ENCODE assay signal across 22 cellular contexts in genomic region chr16:27350006-27350405, GRCh38. TPM values are rescaled to one million over a fixed set of nuclear protein-coding genes. Genes with fewer than 3 reads are reported as not detected.
DNase-seq lines count a peak whose midpoint lies in the region; ATAC-seq and TF ChIP-seq lines count a peak whose summit lies in the region.
"Had no signal": no experiment of that assay in that cellular context is flagged by ENCODE, and none has a peak within 500 bp of the region (broad histone marks: within the 10 kb centered on the region; RNA-seq: fewer than 3 reads in every experiment).

No MANE protein-coding gene starts in this region.

- TF ChIP-seq CTCF in right lobe of liver (IDR thresholded peaks at IDR 0.05), result no peak

- H3K27ac Mint-ChIP-seq in stimulated activated naive CD8-positive, alpha-beta T cell treated with anti-CD3 and anti-CD28 coated beads, Interleukin-15, Interleukin-2, amounts not matched to agents 100 ng/mL and 50 ng/mL, for 24 hours, result peak overlapping the region; percentile 83
- peak overlapping the region; percentile 16 for H3K27ac Mint-ChIP-seq in activated T-helper 1 cell treated with anti-CD3 and anti-CD28 coated beads, Interleukin-12 subunit alpha, Interleukin-12 subunit beta, Interleukin-2, Interleukin-4 antibody, amounts not matched to agents 30 ng/mL and 10 ng/mL and 1 ng/mL, durations not matched to agents 14 hours and 24 hours and 36 hours
- H3K27ac Mint-ChIP-seq in naive B cell, result peak overlapping the region in 5 of 6 donors; percentile 65 to 96 (median 89)

- no peak overlapping the region for H3K4me3 Mint-ChIP-seq in stimulated activated naive CD8-positive, alpha-beta T cell treated with anti-CD3 and anti-CD28 coated beads, Interleukin-15, Interleukin-2, amounts not matched to agents 100 ng/mL and 50 ng/mL, for 24 hours
- no peak overlapping the region for H3K4me3 Mint-ChIP-seq in activated T-helper 1 cell treated with anti-CD3 and anti-CD28 coated beads, Interleukin-12 subunit alpha, Interleukin-12 subunit beta, Interleukin-2, Interleukin-4 antibody, amounts not matched to agents 30 ng/mL and 10 ng/mL and 1 ng/mL, durations not matched to agents 14 hours and 24 hours and 36 hours
- no peak overlapping the region for H3K4me3 Mint-ChIP-seq in naive B cell

- no peak overlapping the region for H3K27ac ChIP-seq in right lobe of liver
- H3K27ac ChIP-seq in right cardiac atrium (ENCODE audit: low read length), result no peak overlapping the region
- H3K27ac ChIP-seq: dorsolateral prefrontal cortex, hepatocyte, lower lobe of right lung, tibial artery had no signal

- H3K36me3 Mint-ChIP-seq in stimulated activated naive CD8-positive, alpha-beta T cell treated with anti-CD3 and anti-CD28 coated beads, Interleukin-15, Interleukin-2, amounts not matched to agents 100 ng/mL and 50 ng/mL, for 24 hours (ENCODE audit: low read depth), result peaks cover 87% of the 10 kb centered on the region
- peaks cover 80% of the 10 kb centered on the region for H3K36me3 Mint-ChIP-seq in activated T-helper 1 cell treated with anti-CD3 and anti-CD28 coated beads, Interleukin-12 subunit alpha, Interleukin-12 subunit beta, Interleukin-2, Interleukin-4 antibody, amounts not matched to agents 30 ng/mL and 10 ng/mL and 1 ng/mL, durations not matched to agents 14 hours and 24 hours and 36 hours (ENCODE audit: low read depth)
- H3K36me3 Mint-ChIP-seq in naive B cell, result peaks cover 27 to 46% of the 10 kb centered on the region in 2 donors

- peaks cover 33 to 95% (median 64%) of the 10 kb centered on the region in 4 donors for H3K36me3 ChIP-seq in right lobe of liver

- no peaks in the 10 kb centered on the region for H3K27me3 Mint-ChIP-seq in stimulated activated naive CD8-positive, alpha-beta T cell treated with anti-CD3 and anti-CD28 coated beads, Interleukin-15, Interleukin-2, amounts not matched to agents 100 ng/mL and 50 ng/mL, for 24 hours
- no peaks in the 10 kb centered on the region for H3K27me3 Mint-ChIP-seq in activated T-helper 1 cell treated with anti-CD3 and anti-CD28 coated beads, Interleukin-12 subunit alpha, Interleukin-12 subunit beta, Interleukin-2, Interleukin-4 antibody, amounts not matched to agents 30 ng/mL and 10 ng/mL and 1 ng/mL, durations not matched to agents 14 hours and 24 hours and 36 hours (ENCODE audit: insufficient read depth)
- H3K27me3 Mint-ChIP-seq in naive B cell, result no peaks in the 10 kb centered on the region

- H3K9me3 Mint-ChIP-seq in stimulated activated naive CD8-positive, alpha-beta T cell treated with anti-CD3 and anti-CD28 coated beads, Interleukin-15, Interleukin-2, amounts not matched to agents 100 ng/mL and 50 ng/mL, for 24 hours, result no peaks in the 10 kb centered on the region
- no peaks in the 10 kb centered on the region for H3K9me3 Mint-ChIP-seq in activated T-helper 1 cell treated with anti-CD3 and anti-CD28 coated beads, Interleukin-12 subunit alpha, Interleukin-12 subunit beta, Interleukin-2, Interleukin-4 antibody, amounts not matched to agents 30 ng/mL and 10 ng/mL and 1 ng/mL, durations not matched to agents 14 hours and 24 hours and 36 hours
- peaks cover 0 to 2% (median 0%) of the 10 kb centered on the region in 7 donors for H3K9me3 Mint-ChIP-seq in naive B cell

- TF ChIP-seq POLR2A in right lobe of liver (IDR thresholded peaks at IDR 0.05), result no peak

- peaks cover 25% of the 10 kb centered on the region for H3K4me1 Mint-ChIP-seq in stimulated activated naive CD8-positive, alpha-beta T cell treated with anti-CD3 and anti-CD28 coated beads, Interleukin-15, Interleukin-2, amounts not matched to agents 100 ng/mL and 50 ng/mL, for 24 hours (ENCODE audit: low read depth)
- H3K4me1 Mint-ChIP-seq in activated T-helper 1 cell treated with anti-CD3 and anti-CD28 coated beads, Interleukin-12 subunit alpha, Interleukin-12 subunit beta, Interleukin-2, Interleukin-4 antibody, amounts not matched to agents 30 ng/mL and 10 ng/mL and 1 ng/mL, durations not matched to agents 14 hours and 24 hours and 36 hours (ENCODE audit: low read depth), result peaks cover 26% of the 10 kb centered on the region
- peaks cover 17 to 44% (median 40%) of the 10 kb centered on the region in 3 donors for H3K4me1 Mint-ChIP-seq in naive B cell

- WGBS in right lobe of liver (ENCODE audit: insufficient coverage, low coverage, low lambda C conversion rate, missing lambda C conversion rate), result 76% methylated on average over 3 of the region's 3 CpGs
- 78% methylated on average over 3 of the region's 3 CpGs for WGBS in right cardiac atrium

- H3K4me1 ChIP-seq in right lobe of liver, result no peaks in the 10 kb centered on the region
- no peaks in the 10 kb centered on the region for H3K4me1 ChIP-seq in right cardiac atrium (ENCODE audit: control insufficient read depth, insufficient read depth, low read length)

- H3K4me3 ChIP-seq in right lobe of liver, result no peak overlapping the region
- no peak overlapping the region for H3K4me3 ChIP-seq in right cardiac atrium (ENCODE audit: low read length)
- H3K4me3 ChIP-seq: dorsolateral prefrontal cortex, hepatocyte, K562, lower lobe of right lung, tibial artery had no signal

- H3K27me3 ChIP-seq in right lobe of liver, result no peaks in the 10 kb centered on the region
- H3K27me3 ChIP-seq in right cardiac atrium (ENCODE audit: control insufficient read depth, insufficient read depth), result no peaks in the 10 kb centered on the region
- H3K27me3 ChIP-seq: dorsolateral prefrontal cortex, hepatocyte, tibial artery had no signal

- H3K9me3 ChIP-seq in right lobe of liver, result no peaks in the 10 kb centered on the region
- no peaks in the 10 kb centered on the region for H3K9me3 ChIP-seq in right cardiac atrium (ENCODE audit: control insufficient read depth, low read length)
- H3K9me3 ChIP-seq: lower lobe of right lung, tibial artery had no signal

- intact Hi-C loops in activated T-helper 1 cell treated with anti-CD3 and anti-CD28 coated beads, Interleukin-12 subunit alpha, Interleukin-12 subunit beta, Interleukin-2, Interleukin-4 antibody, amounts not matched to agents 30 ng/mL and 10 ng/mL and 1 ng/mL, durations not matched to agents 14 hours and 24 hours and 36 hours (cut with micrococcal nuclease), result no loop called here
- intact Hi-C loops in right lobe of liver (cut with DNase I) (no loop called here), right cardiac atrium (cut with DNase I) (no loop called here)

- no peak for DNase-seq in stimulated activated naive CD8-positive, alpha-beta T cell treated with anti-CD3 and anti-CD28 coated beads, Interleukin-15, Interleukin-2, amounts not matched to agents 100 U/mL and 50 U/mL, for 24 hours
- no peak for DNase-seq in activated T-helper 1 cell treated with anti-CD3 and anti-CD28 coated beads, Interleukin-12 subunit alpha, Interleukin-12 subunit beta, Interleukin-2, Interleukin-4 antibody, amounts not matched to agents 30 ng/mL and 10 ng/mL and 1 ng/mL, durations not matched to agents 14 hours and 24 hours and 36 hours (ENCODE audit: low spot score)
- DNase-seq in naive B cell, result no peak
- no peak for DNase-seq in right lobe of liver
- no peak for DNase-seq in right cardiac atrium
- DNase-seq: activated CD4-positive, alpha-beta T cell treated with anti-CD3 and anti-CD28 coated beads for 4 hours; activated T-cell treated with anti-CD3 and anti-CD28 coated beads, Interleukin-2, amount 50 U/mL, for 48 hours; anterior cingulate cortex; caudate nucleus; DND-41; dorsolateral prefrontal cortex; foreskin fibroblast; NCI-H146; stimulated activated CD8-positive, alpha-beta memory T cell treated with anti-CD3 and anti-CD28 coated beads, Interleukin-4, amount 100 ng/mL, for 48 hours; tibial artery had no signal

- ATAC-seq in stimulated activated naive CD8-positive, alpha-beta T cell treated with anti-CD3 and anti-CD28 coated beads, Interleukin-15, Interleukin-2, amounts not matched to agents 100 U/mL and 50 U/mL, for 24 hours, result no peak
- ATAC-seq in naive B cell (ENCODE audit: low read depth in 2 of 2) (no peak), right lobe of liver (no peak), right cardiac atrium (no peak), GM18861 (IDR thresholded peaks at IDR 0.05; ENCODE audit: unreplicated experiment) (no peak)
- ATAC-seq: K562, lower lobe of right lung, Right ventricle myocardium inferior had no signal

RNA-seq across cellular contexts. Expression of gene IL4R, which starts 36.2 kb away (rescaled TPM):
- 288 and 320 TPM in 2 replicates for total RNA-seq in activated T-helper 1 cell treated with anti-CD3 and anti-CD28 coated beads, Interleukin-12 subunit alpha, Interleukin-12 subunit beta, Interleukin-2, Interleukin-4 antibody, amounts not matched to agents 30 ng/mL and 10 ng/mL and 1 ng/mL, durations not matched to agents 14 hours and 24 hours and 36 hours
- polyA plus RNA-seq in naive B cell (ENCODE audit: low read depth in 6 of 6), result 1,000 to 10,000 TPM in 1 of 6 donors, 100 to 1,000 TPM in 5; 355 to 1,202 (median 525) TPM
- total RNA-seq in right lobe of liver, result 100 to 1,000 TPM in 1 of 6 experiments, 10 to 100 TPM in 5; 38.8 to 147 (median 46.9) TPM
- 10 to 100 TPM; 19.9 to 51.0 (median 25.7) TPM for total RNA-seq in right cardiac atrium
- polyA plus RNA-seq in right cardiac atrium, result 12.3 TPM

RNA-seq across cellular contexts. Expression of gene IL21R, which starts 52.0 kb away (rescaled TPM):
- 101 and 104 TPM in 2 replicates for total RNA-seq in activated T-helper 1 cell treated with anti-CD3 and anti-CD28 coated beads, Interleukin-12 subunit alpha, Interleukin-12 subunit beta, Interleukin-2, Interleukin-4 antibody, amounts not matched to agents 30 ng/mL and 10 ng/mL and 1 ng/mL, durations not matched to agents 14 hours and 24 hours and 36 hours
- polyA plus RNA-seq in naive B cell (ENCODE audit: low read depth in 6 of 6) (100 to 1,000 TPM in 1 of 6 donors, 10 to 100 TPM in 5; 47.9 to 118 (median 74.5) TPM), right cardiac atrium (0.34 TPM)
- total RNA-seq in right lobe of liver (1 to 10 TPM in 1 of 6 experiments, under 1 TPM in 5; 0.09 to 1.3 (median 0.31) TPM), right cardiac atrium (1 to 10 TPM in 2 of 4 donors, under 1 TPM in 2; 0.65 to 1.4 (median 0.98) TPM)
- total RNA-seq: epithelial cell of proximal tubule had no signal
- polyA plus RNA-seq: hepatocyte had no signal

Comparison
In these comparisons a context has a peak if more than half of its experiments do, and no peak if none do; other contexts are left out.
1. H3K27ac Mint-ChIP-seq: peak in every context shown above with its lines; median percentile 89 in naive B cell; 83 in stimulated activated naive CD8-positive, alpha-beta T cell treated with anti-CD3 and anti-CD28 coated beads, Interleukin-15, Interleukin-2, amounts not matched to agents 100 ng/mL and 50 ng/mL, for 24 hours; 16 in activated T-helper 1 cell treated with anti-CD3 and anti-CD28 coated beads, Interleukin-12 subunit alpha, Interleukin-12 subunit beta, Interleukin-2, Interleukin-4 antibody, amounts not matched to agents 30 ng/mL and 10 ng/mL and 1 ng/mL, durations not matched to agents 14 hours and 24 hours and 36 hours.
2. RNA of gene IL21R, which starts 52.0 kb away (total RNA-seq): 101 to 104 TPM in activated T-helper 1 cell treated with anti-CD3 and anti-CD28 coated beads, Interleukin-12 subunit alpha, Interleukin-12 subunit beta, Interleukin-2, Interleukin-4 antibody, amounts not matched to agents 30 ng/mL and 10 ng/mL and 1 ng/mL, durations not matched to agents 14 hours and 24 hours and 36 hours; 0.65 to 1.4 TPM in right cardiac atrium and 0.09 to 1.3 TPM in right lobe of liver; every median in the first group is over 10 times any median in the second.